In the genomic region with DNA sequence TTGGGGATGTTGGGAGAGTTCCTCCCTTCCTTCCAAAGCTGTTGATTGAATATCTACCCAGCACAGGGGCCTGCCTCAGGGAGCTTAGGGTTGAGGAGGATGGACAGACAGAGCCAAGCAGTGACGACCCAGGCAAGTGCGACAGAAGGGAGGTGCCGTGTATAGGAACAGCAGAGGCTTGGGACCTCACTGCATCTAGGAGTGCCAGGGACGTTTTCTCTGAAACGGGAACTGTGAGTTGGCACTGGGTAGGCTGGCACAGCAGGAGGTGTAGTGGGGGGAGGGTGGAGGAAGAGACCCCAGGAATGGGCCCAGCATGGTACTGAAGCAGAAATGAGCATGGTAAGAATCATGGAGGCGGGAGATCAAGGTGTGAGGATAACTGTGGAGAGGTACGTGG, we compare ENCODE assay signal across 36 cellular contexts.
"Had no signal": no experiment of that assay in that cellular context is flagged by ENCODE, and none has a peak within 500 bp of the region (broad histone marks: within the 10 kb centered on the region; RNA-seq: fewer than 3 reads in every experiment).

No MANE protein-coding gene starts in this region.

- H3K27ac ChIP-seq: brain microvascular endothelial cell, VCaP had no signal

- H3K4me3 Mint-ChIP-seq: activated B cell treated with CpG ODN at 0.5 μM for 24 hours; activated CD4-positive, alpha-beta memory T cell treated with anti-CD3 and anti-CD28 coated beads, Interleukin-2, amount 10 ng/mL, durations not matched to agents 7 days and 5 days; activated naive CD8-positive, alpha-beta T cell treated with anti-CD3 and anti-CD28 coated beads for 36 hours; activated T-cell treated with anti-CD3 and anti-CD28 coated beads, Interleukin-2, amount 50 U/mL, for 72 hours; activated T-helper 17 cell treated with anti-CD3 and anti-CD28 coated beads, Interleukin-2, amount 50 U/mL, for 72 hours had no signal

- H3K27me3 ChIP-seq: brain microvascular endothelial cell had no signal

- DNase-seq: activated B cell treated with CpG ODN at 0.5 μM for 24 hours; activated CD4-positive, alpha-beta memory T cell treated with anti-CD3 and anti-CD28 coated beads, Interleukin-2, amount 10 ng/mL, durations not matched to agents 7 days and 5 days; activated CD4-positive, alpha-beta T cell treated with anti-CD3 and anti-CD28 coated beads for 4 hours; activated CD4-positive, CD25-positive, alpha-beta regulatory T cell treated with anti-CD3 and anti-CD28 coated beads, Interleukin-2, amount 50 U/mL, for 72 hours; activated CD8-positive, alpha-beta memory T cell treated with anti-CD3 and anti-CD28 coated beads for 24 hours; activated effector memory CD4-positive, alpha-beta T cell treated with anti-CD3 and anti-CD28 coated beads, Interleukin-2, amount 50 U/mL, for 16 hours; activated naive CD4-positive, alpha-beta T cell; activated naive CD4-positive, alpha-beta T cell treated with anti-CD3 and anti-CD28 coated beads, Interleukin-2, amount 50 U/mL, for 16 hours; activated naive CD8-positive, alpha-beta T cell treated with anti-CD3 and anti-CD28 coated beads for 36 hours; activated T-cell treated with anti-CD3 and anti-CD28 coated beads, Interleukin-2, amount 50 U/mL, for 1 hour; activated T-cell treated with anti-CD3 and anti-CD28 coated beads, Interleukin-2, amount 50 U/mL, for 72 hours; amniotic stem cell; aorta; brain microvascular endothelial cell; Kasumi-1; KG1; MM.1S; MV-4-11; NCI-H1092; NCI-H146; NCI-H187; NCI-H2029 treated with DMSO at 0.1 percent for 48 hours; NCI-H2107; NCI-H2171; NCI-H510A; NCI-H526; NCI-H748 treated with DMSO at 0.1 percent for 48 hours; NK-92 treated with Interleukin-12 subunit alpha and Interleukin-12 subunit beta, amount 100 ng/mL, for 24 hours; PC-3; Right ventricle myocardium superior; SW 1271; T-helper 1 cell; T-helper 2 cell; T-helper 9 cell had no signal

- H3K9me3 Mint-ChIP-seq: activated B cell treated with CpG ODN at 0.5 μM for 24 hours; activated CD4-positive, alpha-beta memory T cell treated with anti-CD3 and anti-CD28 coated beads, Interleukin-2, amount 10 ng/mL, durations not matched to agents 7 days and 5 days; activated naive CD8-positive, alpha-beta T cell treated with anti-CD3 and anti-CD28 coated beads for 36 hours; activated T-cell treated with anti-CD3 and anti-CD28 coated beads, Interleukin-2, amount 50 U/mL, for 72 hours; activated T-helper 17 cell treated with anti-CD3 and anti-CD28 coated beads, Interleukin-2, amount 50 U/mL, for 72 hours had no signal

- H3K27ac Mint-ChIP-seq: activated B cell treated with CpG ODN at 0.5 μM for 24 hours; activated CD4-positive, alpha-beta memory T cell treated with anti-CD3 and anti-CD28 coated beads, Interleukin-2, amount 10 ng/mL, durations not matched to agents 7 days and 5 days; activated naive CD8-positive, alpha-beta T cell treated with anti-CD3 and anti-CD28 coated beads for 36 hours; activated T-cell treated with anti-CD3 and anti-CD28 coated beads, Interleukin-2, amount 50 U/mL, for 72 hours; activated T-helper 17 cell treated with anti-CD3 and anti-CD28 coated beads, Interleukin-2, amount 50 U/mL, for 72 hours had no signal

- H3K36me3 ChIP-seq: brain microvascular endothelial cell had no signal

- H3K36me3 Mint-ChIP-seq: activated naive CD8-positive, alpha-beta T cell treated with anti-CD3 and anti-CD28 coated beads for 36 hours had no signal

- H3K4me1 Mint-ChIP-seq: activated B cell treated with CpG ODN at 0.5 μM for 24 hours; activated CD4-positive, alpha-beta memory T cell treated with anti-CD3 and anti-CD28 coated beads, Interleukin-2, amount 10 ng/mL, durations not matched to agents 7 days and 5 days; activated naive CD8-positive, alpha-beta T cell treated with anti-CD3 and anti-CD28 coated beads for 36 hours; activated T-helper 17 cell treated with anti-CD3 and anti-CD28 coated beads, Interleukin-2, amount 50 U/mL, for 72 hours had no signal

- ATAC-seq: activated T-cell treated with anti-CD3 and anti-CD28 coated beads, Interleukin-2, amount 50 U/mL, for 72 hours; activated T-helper 17 cell treated with anti-CD3 and anti-CD28 coated beads, Interleukin-2, amount 50 U/mL, for 72 hours; PC-3 had no signal

- H3K27me3 Mint-ChIP-seq: activated B cell treated with CpG ODN at 0.5 μM for 24 hours; activated CD4-positive, alpha-beta memory T cell treated with anti-CD3 and anti-CD28 coated beads, Interleukin-2, amount 10 ng/mL, durations not matched to agents 7 days and 5 days had no signal
